ENCODE assay signal across 23 cellular contexts in the genomic region with DNA sequence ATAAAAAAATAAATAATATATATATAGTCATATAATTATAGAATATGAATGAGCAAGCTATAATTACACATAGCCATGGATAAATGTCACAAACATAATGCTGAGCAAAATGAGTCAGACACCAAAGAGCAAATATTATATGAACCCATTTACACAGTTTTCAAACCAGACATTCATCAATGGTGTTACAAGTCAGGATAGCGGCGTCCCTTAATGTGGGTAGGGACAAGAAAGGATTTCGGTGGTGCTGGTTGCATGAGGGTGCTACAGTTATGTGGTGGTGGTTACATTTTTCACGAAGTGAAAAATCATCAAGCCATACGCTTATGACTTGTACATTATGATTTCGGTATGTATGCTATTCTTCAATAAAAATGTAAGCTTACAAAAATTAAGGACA.
"Had no signal": no experiment of that assay in that cellular context is flagged by ENCODE, and none has a peak within 500 bp of the region (broad histone marks: within the 10 kb centered on the region; RNA-seq: fewer than 3 reads in every experiment).

No MANE protein-coding gene starts in this region.

- ATAC-seq: left cardiac atrium, left colon, left lobe of liver, left lung, left ventricle myocardium superior, lower lobe of right lung, mucosa of descending colon had no signal

- H3K79me2 ChIP-seq: hepatocyte had no signal

- H3K27ac ChIP-seq: hepatocyte, left lung, left ventricle myocardium inferior, lower lobe of right lung had no signal

- H2AFZ ChIP-seq: hepatocyte had no signal

- H3K4me2 ChIP-seq: hepatocyte had no signal

- H3K9me3 ChIP-seq: left lung, left ventricle myocardium inferior, lower lobe of right lung, mucosa of descending colon had no signal

- H3K4me3 ChIP-seq: hepatocyte, left lung, left ventricle myocardium inferior, lower lobe of right lung, lung, mucosa of descending colon had no signal

- H3K4me1 ChIP-seq: left lung, left ventricle myocardium inferior, lower lobe of right lung had no signal

- H3K36me3 ChIP-seq: left lung, left ventricle myocardium inferior, lower lobe of right lung had no signal

- DNase-seq: hippocampal formation, hypothalamus, immature natural killer cell, islet precursor cell, kidney, kidney glomerular epithelial cell, left cardiac atrium, left colon, left ventricle myocardium inferior, left ventricle myocardium superior, lower lobe of right lung, mammary epithelial cell, mesenchymal stem cell, mesendoderm, midbrain, mucosa of descending colon, naive B cell had no signal

- H3K27me3 ChIP-seq: hepatocyte, left lung had no signal

- FAIRE-seq: islet of Langerhans, keratinocyte had no signal
